ENCODE assay signal across 27 cellular contexts in genomic region chr1:174448531-174448883, GRCh38. TPM values are rescaled to one million over a fixed set of nuclear protein-coding genes. Genes with fewer than 3 reads are reported as not detected.
DNase-seq lines count a peak whose midpoint lies in the region; ATAC-seq, FAIRE-seq and TF ChIP-seq lines count a peak whose summit lies in the region.
"Had no signal": no experiment of that assay in that cellular context is flagged by ENCODE, and none has a peak within 500 bp of the region (broad histone marks: within the 10 kb centered on the region; RNA-seq: fewer than 3 reads in every experiment).

No MANE protein-coding gene starts in this region.

- no peak for TF ChIP-seq EP300 in K562 (IDR thresholded peaks at IDR 0.05; ENCODE audit: low read length)

- ATAC-seq in GM23338 (no peak), K562 (no peak; the same call in 2 of the 3 replicates), GM18511 (IDR thresholded peaks at IDR 0.05; ENCODE audit: unreplicated experiment) (no peak)
- ATAC-seq: CD8-positive, alpha-beta T cell; HepG2 had no signal

- no peak for TF ChIP-seq RAD21 in K562 (CRISPR knock-in tag; conservative IDR thresholded peaks at IDR 0.05 in 1 of 2, IDR thresholded peaks at IDR 0.05 in 1 of 2)

- peak; percentile 46 for FAIRE-seq in K562 (lab: Jason Lieb, UNC)
- FAIRE-seq: HepG2 had no signal

- 0 out of 2 replicates have a peak, but pooled peaks cover 4% of the 10 kb centered on the region for H3K4me1 ChIP-seq in GM23338 (ENCODE audit: insufficient read depth)
- H3K4me1 ChIP-seq in K562 (replicated peaks in 1 of 2; ENCODE audit: control insufficient read depth in 2 of 2, insufficient read depth in 2 of 2, low read length in 2 of 2): no peaks in the 10 kb centered on the region
- H3K4me1 ChIP-seq: BLaER1 treated with 17β-estradiol and CSF1 and Interleukin-3, amounts not matched to agents 10 nM and 100 nM had no signal

- no peak overlapping the region for H3K4me3 ChIP-seq in GM23338
- H3K4me3 ChIP-seq in K562: no peak overlapping the region
- H3K4me3 ChIP-seq: BLaER1 treated with 17β-estradiol and CSF1 and Interleukin-3, amounts not matched to agents 10 nM and 100 nM had no signal

- H3K27me3 Mint-ChIP-seq in GM23338 (ENCODE audit: insufficient read depth, low read depth, poor library complexity) (no peaks in the 10 kb centered on the region), nephron (ENCODE audit: low read depth) (peaks cover 3% of the 10 kb centered on the region)

- H3K9me2 ChIP-seq in GM23338 (ENCODE audit: insufficient read depth): no peaks in the 10 kb centered on the region

- H3K27ac ChIP-seq in GM23338 (ENCODE audit: low read depth) (no peak overlapping the region), K562 (ENCODE audit: extremely low read depth, low read depth, low read length) (no peak overlapping the region), substantia nigra (ENCODE audit: low read depth, low read length, poor library complexity, severe bottlenecking) (no peak overlapping the region)
- H3K27ac ChIP-seq: 22Rv1; BLaER1 treated with 17β-estradiol and CSF1 and Interleukin-3, amounts not matched to agents 10 nM and 100 nM; HL-60 had no signal

- H3K9me1 ChIP-seq in K562 (ENCODE audit: control insufficient read depth, insufficient read depth, low read length): no peaks in the 10 kb centered on the region

- H3K9me3 ChIP-seq in K562 (replicated peaks; ENCODE audit: control insufficient read depth, insufficient read depth, low read depth, low read length): no peaks in the 10 kb centered on the region
- H3K9me3 ChIP-seq: BLaER1 treated with 17β-estradiol and CSF1 and Interleukin-3, amounts not matched to agents 10 nM and 100 nM had no signal

- TF ChIP-seq POLR2A in K562 (conservative IDR thresholded peaks at IDR 0.05): no peak

- no TSS peak for BruUV-seq in K562 (replicated peaks; lab: Mats Ljungman, UMichigan)

- CTCF ChIA-PET in K562 (lab: Yijun Ruan, JAX; ENCODE audit: low intra/inter-chr PET ratio): no interaction called here

- TF ChIP-seq CTCF in GM23338 (conservative IDR thresholded peaks at IDR 0.05; ENCODE audit: low read depth in 2 of 2) (no peak), K562 (IDR thresholded peaks at IDR 0.05 in 2 of 3, conservative IDR thresholded peaks at IDR 0.05 in 1 of 3; ENCODE audit: insufficient read depth in 2 of 3, low read depth in 1 of 3, low read length in 3 of 3) (no peak), nephron (IDR thresholded peaks at IDR 0.05; ENCODE audit: unreplicated experiment in 3 of 3) (no peak)

- H3K79me2 ChIP-seq in GM23338 (replicated peaks; ENCODE audit: insufficient read depth) (no peaks in the 10 kb centered on the region), K562 (ENCODE audit: control insufficient read depth, insufficient read depth, low read length) (no peaks in the 10 kb centered on the region)

- H3K36me3 ChIP-seq in GM23338 (ENCODE audit: insufficient read depth) (no peaks in the 10 kb centered on the region), K562 (ENCODE audit: control insufficient read depth, insufficient read depth, low read length) (no peaks in the 10 kb centered on the region)
- H3K36me3 ChIP-seq: BLaER1 treated with 17β-estradiol and CSF1 and Interleukin-3, amounts not matched to agents 10 nM and 100 nM had no signal

- no peaks in the 10 kb centered on the region for H4K20me1 ChIP-seq in GM23338 (replicated peaks; ENCODE audit: insufficient read depth)
- H4K20me1 ChIP-seq in K562 (replicated peaks; ENCODE audit: control insufficient read depth, insufficient read depth, low read length): no peaks in the 10 kb centered on the region

- H3K4me1 Mint-ChIP-seq in GM23338 (peaks cover 16% of the 10 kb centered on the region), nephron (peaks cover 21% of the 10 kb centered on the region)

- no peaks in the 10 kb centered on the region for H3K27me3 ChIP-seq in GM23338 (ENCODE audit: insufficient read depth)
- H3K27me3 ChIP-seq in K562 (ENCODE audit: control insufficient read depth in 2 of 2, insufficient read depth in 2 of 2, low read length in 2 of 2): no peaks in the 10 kb centered on the region
- H3K27me3 ChIP-seq: BLaER1 treated with 17β-estradiol and CSF1 and Interleukin-3, amounts not matched to agents 10 nM and 100 nM had no signal

- peak overlapping the region; percentile 28; the same call in 1 of the 2 replicates for H3K27ac Mint-ChIP-seq in GM23338
- H3K27ac Mint-ChIP-seq in nephron: peak overlapping the region in 2 of 3 experiments; percentile 71 to 93
- H3K27ac Mint-ChIP-seq: CD8-positive, alpha-beta T cell had no signal

- in situ Hi-C loops in K562 (cut with MboI): no loop called here

- H3K4me3 Mint-ChIP-seq in GM23338 (no peak overlapping the region), nephron (peak overlapping the region in 1 of 3 experiments; percentile 1)
- H3K4me3 Mint-ChIP-seq: CD8-positive, alpha-beta T cell had no signal

- H3K9me3 Mint-ChIP-seq in GM23338: no peaks in the 10 kb centered on the region
- H3K9me3 Mint-ChIP-seq in nephron: no peaks in the 10 kb centered on the region
- H3K9me3 Mint-ChIP-seq: CD8-positive, alpha-beta T cell had no signal

- no peak overlapping the region for H2AFZ ChIP-seq in GM23338
- H2AFZ ChIP-seq in K562 (ENCODE audit: low read depth, low read length): no peak overlapping the region

- peak; percentile 12 to 45 for DNase-seq in NCI-H2081 (lab: John Stamatoyannopoulos, UW)
- DNase-seq in NCI-H2081 treated with DMSO at 0.1 percent for 48 hours (lab: John Stamatoyannopoulos, UW): no peak
- DNase-seq in GM23338 (ENCODE audit: low spot score): no peak
- DNase-seq in K562 (ENCODE audit: extremely low read depth in 1 of 4, low spot score in 3 of 4): no peak
- DNase-seq in NCI-H1436 treated with DMSO at 0.1 percent for 48 hours (lab: John Stamatoyannopoulos, UW): no peak
- DNase-seq in substantia nigra (lab: John Stamatoyannopoulos, UW): no peak
- DNase-seq: ACHN; Calu3; CD8-positive, alpha-beta T cell; DMS53; GOT3; HCEC 1CT; KBM-7; MM.1S; NCI-H1048; NCI-H1694; NCI-H2107; NCI-H2227 treated with DMSO at 0.1 percent for 48 hours; NCI-H510A; Right ventricle myocardium superior had no signal

- H3F3A ChIP-seq in GM23338 (replicated peaks; ENCODE audit: low read depth): no peaks in the 10 kb centered on the region

- H3K4me2 ChIP-seq in GM23338 (no peak overlapping the region), K562 (ENCODE audit: insufficient read depth, low read length) (no peak overlapping the region)
- H3K4me2 ChIP-seq: BLaER1 treated with 17β-estradiol and CSF1 and Interleukin-3, amounts not matched to agents 10 nM and 100 nM had no signal

- 55% methylated on average over 5 of the region's 5 CpGs for WGBS in K562 (ENCODE audit: insufficient coverage, low coverage, missing lambda C conversion rate)

- H3K36me3 Mint-ChIP-seq in GM23338 (ENCODE audit: low read depth) (no peaks in the 10 kb centered on the region), nephron (ENCODE audit: low read depth) (no peaks in the 10 kb centered on the region)

- intact Hi-C loops in K562 (cut with micrococcal nuclease): no loop called here

- no peak overlapping the region for H3K9ac ChIP-seq in K562 (ENCODE audit: insufficient read depth in 1 of 2, low read depth in 2 of 2, low read length in 2 of 2)
- H3K9ac ChIP-seq: BLaER1 treated with 17β-estradiol and CSF1 and Interleukin-3, amounts not matched to agents 10 nM and 100 nM had no signal

- POLR2A ChIA-PET in K562 (lab: Yijun Ruan, JAX): no interaction called here

TF ChIP-seq in GM23338, 12 proteins besides CTCF, POLR2A, EP300 and RAD21 (continues in another document):
- no peak for TF ChIP-seq CREB1 (CRISPR knock-in tag; IDR thresholded peaks at IDR 0.05; ENCODE audit: low read depth)

TF ChIP-seq in K562, 482 proteins besides CTCF, POLR2A, EP300 and RAD21:
- TF ChIP-seq U2AF1 (optimal IDR thresholded peaks at IDR 0.05; ENCODE audit: low read depth, low read length): no peak
- peak; percentile 58 for TF ChIP-seq RFX1 (IDR thresholded peaks at IDR 0.05)
TF ChIP-seq in K562: peak in this region for 1.

RNA-seq across cellular contexts. Expression of gene GPR52, which starts 0.7 kb away (rescaled TPM):
- 0.66 and 1.6 TPM in 2 replicates for total RNA-seq in GM23338 (2014; rRNA removed; shearing (Covaris generic))
- polyA plus RNA-seq in GM23338 (2016; fragmentation: Nextera tagmentation; extraction: Ambion mirVana): not detected in 2 replicates
- total RNA-seq in K562 (2011; cell fraction: chromatin; rRNA removed; ENCODE audit: low replicate concordance): 17.1 and 57.1 TPM in 2 replicates
- total RNA-seq in K562 (2011; cell fraction: nucleolus; rRNA removed): 6.3 and 9.9 TPM in 2 replicates
- total RNA-seq in K562 (2011; cell fraction: nucleoplasm; rRNA removed): 44.9 and 89.1 TPM in 2 replicates
- 1.2 and 1.5 TPM in 2 replicates for total RNA-seq in K562 (2014; rRNA removed)
- total RNA-seq in K562 (2014; rRNA removed; fragmentation: Illumina TruSeq; extraction: Trizol): 4.9 and 5.1 TPM in 2 replicates
- total RNA-seq in K562 (2015; rRNA removed; fragmentation: Illumina TruSeq; extraction: Trizol): 4.2 and 4.9 TPM in 2 replicates
- total RNA-seq in K562 (2021): 0.98 and 1.1 TPM in 2 replicates
- 0.38 and 0.41 TPM in 2 replicates for polyA plus RNA-seq in K562 (2011; rRNA removed)
- polyA plus RNA-seq in K562 (2011; cell fraction: cytosol; rRNA removed): 0.07 TPM in 1 of 2 replicates, not detected in the other
- polyA plus RNA-seq in K562 (2011; cell fraction: nucleus; rRNA removed): 4.6 and 6.1 TPM in 2 replicates
- polyA plus RNA-seq in K562 (2012): not detected in 2 replicates
- 0.12 TPM in 1 of 2 replicates, not detected in the other for polyA plus RNA-seq in K562 (2014; fragmentation: Illumina TruSeq; extraction: Trizol)
- not detected for polyA plus RNA-seq in K562 (2014; fragmentation: Nextera tagmentation; extraction: Ambion mirVana)
- polyA plus RNA-seq in K562 (2014; rRNA removed): 0.31 TPM in 1 of 2 replicates, not detected in the other
- 14.3 and 17.5 TPM in 2 replicates for polyA minus RNA-seq in K562 (2011; rRNA and poly(A)+ RNA removed)
- not detected in 2 replicates for polyA minus RNA-seq in K562 (2011; cell fraction: cytosol; rRNA and poly(A)+ RNA removed)
- 40.3 and 41.9 TPM in 2 replicates for polyA minus RNA-seq in K562 (2011; cell fraction: nucleus; rRNA and poly(A)+ RNA removed)
- total RNA-seq: SK-MEL-5 had no signal

Comparison
In these comparisons a context has a peak if more than half of its experiments do, and no peak if none do; other contexts are left out.
1. DNase-seq: peak in NCI-H2081 (2 of 2); none in NCI-H2081 treated with DMSO at 0.1 percent for 48 hours (single experiment), GM23338 (single experiment), K562 (0 of 4), NCI-H1436 treated with DMSO at 0.1 percent for 48 hours (single experiment) and substantia nigra (0 of 49).